8 cellular contexts compared by ENCODE assay signal in genomic region chr3:9399746-9400145, GRCh38. TPM values are rescaled to one million over a fixed set of nuclear protein-coding genes. Genes with fewer than 3 reads are reported as not detected.
DNase-seq lines count a peak whose midpoint lies in the region; ATAC-seq and TF ChIP-seq lines count a peak whose summit lies in the region.

No MANE protein-coding gene starts in this region.

- POLR2A ChIA-PET in T-cell (lab: Charles Lee): no interaction called here

- ATAC-seq in T-cell (replicated peaks in 1 of 4) (no peak), thoracic aorta (ENCODE audit: insufficient number of reproducible peaks, low FRiP score, low read depth) (no peak), GM18868 (IDR thresholded peaks at IDR 0.05; ENCODE audit: unreplicated experiment) (no peak)

- peaks cover 47 to 64% of the 10 kb centered on the region in 2 donors for H3K4me1 ChIP-seq in thoracic aorta (ENCODE audit: control insufficient read depth in 1 of 2, low read depth in 2 of 2)

- H3K4me1 Mint-ChIP-seq in T-cell: peaks cover 70 to 72% (median 70%) of the 10 kb centered on the region in 3 donors

- no peaks in the 10 kb centered on the region for H3K9me3 ChIP-seq in thoracic aorta

- DNase-seq in NCI-H1436 (lab: John Stamatoyannopoulos, UW) (peak; percentile 66), NCI-H1436 treated with DMSO at 0.1 percent for 48 hours (lab: John Stamatoyannopoulos, UW) (no peak), NCI-H1105 (lab: John Stamatoyannopoulos, UW) (peak; percentile 56), T-cell (no peak), epidermal melanocyte (ENCODE audit: insufficient read length, low spot score) (peak; percentile 54), medulla oblongata (ENCODE audit: extremely low spot score) (peak; percentile 81), thoracic aorta (ENCODE audit: low spot score) (peak; percentile 30)

- peaks cover 2% of the 10 kb centered on the region for H3K36me3 Mint-ChIP-seq in T-cell

- peak overlapping the region; percentile 48 to 77 for H3K27ac Mint-ChIP-seq in T-cell

- H3K9me3 Mint-ChIP-seq in T-cell: no peaks in the 10 kb centered on the region

- H3K27me3 ChIP-seq in thoracic aorta (replicated peaks; ENCODE audit: insufficient read depth): no peaks in the 10 kb centered on the region

- peak overlapping the region; percentile 82 for H3K4me3 ChIP-seq in thoracic aorta

- CTCF ChIA-PET in T-cell (lab: Charles Lee): interaction anchor here (0.6 to 1.4 kb wide), 5 partner anchors 11 to 47 kb away, joined by 3 to 5 read pairs (median 3); partner anchors contain the start of gene THUMPD3 (in 1 of the 2)

- peak overlapping the region; percentile 95 to 100 (median 98) for H3K4me3 Mint-ChIP-seq in T-cell

- TF ChIP-seq CTCF in thoracic aorta (IDR thresholded peaks at IDR 0.05): no peak

- no peaks in the 10 kb centered on the region for H3K36me3 ChIP-seq in thoracic aorta

- peak overlapping the region; percentile 98 for H3K27ac ChIP-seq in thoracic aorta

- H3K27me3 Mint-ChIP-seq in T-cell: no peaks in the 10 kb centered on the region

RNA-seq across cellular contexts. Expression of gene SETD5, which starts 2.3 kb away (rescaled TPM):
- total RNA-seq in T-cell (100 to 1,000 TPM; 119 to 131 (median 125) TPM), thoracic aorta (100 to 1,000 TPM; 102 to 131 TPM)

RNA-seq across cellular contexts. Expression of gene THUMPD3, which starts 36.9 kb away (rescaled TPM):
- total RNA-seq in T-cell: 10 to 100 TPM; 33.3 to 44.4 (median 43.5) TPM
- total RNA-seq in thoracic aorta: 10 to 100 TPM; 11.9 to 31.9 TPM

Comparison
In these comparisons a context has a peak if more than half of its experiments do, and no peak if none do; other contexts are left out.
1. DNase-seq: peak in NCI-H1436 (single experiment), NCI-H1105 (single experiment), epidermal melanocyte (single experiment), medulla oblongata (single experiment) and thoracic aorta (single experiment); none in NCI-H1436 treated with DMSO at 0.1 percent for 48 hours (single experiment) and T-cell (0 of 34).